ENCODE assay signal across 1 cellular context in the genomic region with DNA sequence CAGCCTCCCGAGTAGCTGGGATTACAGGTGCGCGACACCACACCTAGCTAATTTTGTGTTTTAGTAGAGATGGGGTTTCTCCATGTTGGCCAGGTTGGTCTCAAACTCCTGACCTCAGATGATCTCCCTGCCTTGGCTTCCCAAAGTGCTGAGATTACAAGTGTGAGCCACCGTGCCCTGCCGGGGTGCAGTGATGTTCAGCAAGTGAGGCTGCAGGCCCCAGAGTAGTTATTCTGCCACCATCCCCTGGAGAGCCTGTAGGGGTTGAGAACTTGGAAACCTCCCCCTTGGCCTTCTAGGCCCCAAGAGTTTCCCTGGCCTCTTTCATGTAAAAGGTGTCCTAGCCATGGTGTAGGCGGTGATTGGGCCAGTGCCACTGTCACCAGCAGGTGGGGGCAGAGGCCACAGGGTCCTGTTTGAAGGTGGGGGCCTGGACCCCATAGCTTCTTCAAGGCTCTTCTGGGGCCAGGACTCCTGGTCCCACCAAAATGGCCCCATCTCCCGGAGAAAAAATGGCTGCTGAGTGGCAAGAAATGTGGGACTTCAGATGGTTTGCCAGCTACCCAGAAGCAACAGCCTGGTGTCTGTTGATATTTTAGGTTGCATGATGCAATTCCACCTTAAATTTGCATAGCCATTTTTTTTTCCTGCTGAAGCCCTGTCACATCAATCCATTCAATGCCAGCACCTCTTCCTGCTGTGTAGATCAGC.
A peak's percentile ranks its signal among the peaks of the same experiment; 100 is the strongest.
TF ChIP-seq lines count a peak whose summit lies in the region.

No MANE protein-coding gene starts in this region.

TF ChIP-seq in K562, 482 proteins besides CTCF, POLR2A, EP300 and RAD21:
- TF ChIP-seq MAFK (IDR thresholded peaks at IDR 0.05; ENCODE audit: low read length) (no peak), TAF9B (IDR thresholded peaks at IDR 0.05; ENCODE audit: partially characterized antibody) (no peak), DDX20 (tag; IDR thresholded peaks at IDR 0.05; ENCODE audit: low read depth) (no peak), ETV5 (CRISPR knock-in tag; IDR thresholded peaks at IDR 0.05; ENCODE audit: low read depth) (no peak), ILF3 (IDR thresholded peaks at IDR 0.05; ENCODE audit: borderline replicate concordance) (no peak), SIX5 (IDR thresholded peaks at IDR 0.05; ENCODE audit: borderline replicate concordance in 1 of 2, insufficient read depth in 1 of 2, low read depth in 1 of 2, low read length in 2 of 2) (no peak), KLF6 (CRISPR knock-in tag; IDR thresholded peaks at IDR 0.05; ENCODE audit: borderline replicate concordance) (no peak), EP400 (IDR thresholded peaks at IDR 0.05) (peak; percentile 26), RNF2 (IDR thresholded peaks at IDR 0.05) (no peak), DPF2 (IDR thresholded peaks at IDR 0.05) (no peak), U2AF2 (optimal IDR thresholded peaks at IDR 0.05; ENCODE audit: low read depth, low read length) (no peak), HMG20A (CRISPR knock-in tag; conservative IDR thresholded peaks at IDR 0.05) (no peak), STAG1 (CRISPR knock-in tag; IDR thresholded peaks at IDR 0.05; ENCODE audit: borderline replicate concordance) (no peak), ZNF696 (CRISPR knock-in tag; conservative IDR thresholded peaks at IDR 0.05) (no peak), CXXC5 (CRISPR knock-in tag; IDR thresholded peaks at IDR 0.05) (0 out of 2 replicates have a peak, but pooled peaks have one; percentile 12), CCNT2 (IDR thresholded peaks at IDR 0.05; ENCODE audit: borderline replicate concordance, extremely low read depth, insufficient read length, low read depth, low read length) (no peak), KDM2B (CRISPR knock-in tag; IDR thresholded peaks at IDR 0.05) (no peak), CEBPG (CRISPR knock-in tag; IDR thresholded peaks at IDR 0.05) (peak; percentile 83), CEBPG (tag; conservative IDR thresholded peaks at IDR 0.05 in 1 of 2, IDR thresholded peaks at IDR 0.05 in 1 of 2) (peak; percentile 68 to 86), THRAP3 (IDR thresholded peaks at IDR 0.05; ENCODE audit: borderline replicate concordance) (no peak), OTX1 (CRISPR knock-in tag; IDR thresholded peaks at IDR 0.05) (no peak), ADNP (tag; IDR thresholded peaks at IDR 0.05) (no peak), CBFB (CRISPR knock-in tag; IDR thresholded peaks at IDR 0.05) (no peak), DIDO1 (tag; IDR thresholded peaks at IDR 0.05; ENCODE audit: low read depth) (no peak), ZC3H11A (IDR thresholded peaks at IDR 0.05; ENCODE audit: low read depth, low read length) (no peak), ATF7 (IDR thresholded peaks at IDR 0.05) (peak; percentile 15; the same call in 1 of the 2 replicates), ZNF3 (CRISPR knock-in tag; IDR thresholded peaks at IDR 0.05) (no peak), ZNF232 (CRISPR knock-in tag; IDR thresholded peaks at IDR 0.05) (no peak), ZFPM2 (CRISPR knock-in tag; IDR thresholded peaks at IDR 0.05) (no peak), CEBPB (tag; IDR thresholded peaks at IDR 0.05) (peak; percentile 43), NRF1 (conservative IDR thresholded peaks at IDR 0.05 in 1 of 2, IDR thresholded peaks at IDR 0.05 in 1 of 2) (no peak), ELF2 (CRISPR knock-in tag; IDR thresholded peaks at IDR 0.05) (no peak), ZNF316 (IDR thresholded peaks at IDR 0.05) (no peak), NCOA1 (IDR thresholded peaks at IDR 0.05; ENCODE audit: low read depth) (no peak), SMAD4 (CRISPR knock-in tag; conservative IDR thresholded peaks at IDR 0.05) (no peak)
- TF ChIP-seq, protein P1, sequence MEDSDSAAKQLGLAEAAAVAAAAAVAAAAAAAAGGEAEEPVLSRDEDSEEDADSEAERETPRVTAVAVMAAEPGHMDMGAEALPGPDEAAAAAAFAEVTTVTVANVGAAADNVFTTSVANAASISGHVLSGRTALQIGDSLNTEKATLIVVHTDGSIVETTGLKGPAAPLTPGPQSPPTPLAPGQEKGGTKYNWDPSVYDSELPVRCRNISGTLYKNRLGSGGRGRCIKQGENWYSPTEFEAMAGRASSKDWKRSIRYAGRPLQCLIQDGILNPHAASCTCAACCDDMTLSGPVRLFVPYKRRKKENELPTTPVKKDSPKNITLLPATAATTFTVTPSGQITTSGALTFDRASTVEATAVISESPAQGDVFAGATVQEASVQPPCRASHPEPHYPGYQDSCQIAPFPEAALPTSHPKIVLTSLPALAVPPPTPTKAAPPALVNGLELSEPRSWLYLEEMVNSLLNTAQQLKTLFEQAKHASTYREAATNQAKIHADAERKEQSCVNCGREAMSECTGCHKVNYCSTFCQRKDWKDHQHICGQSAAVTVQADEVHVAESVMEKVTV (CRISPR knock-in tag; IDR thresholded peaks at IDR 0.05), result no peak
- TF ChIP-seq, protein P2, sequence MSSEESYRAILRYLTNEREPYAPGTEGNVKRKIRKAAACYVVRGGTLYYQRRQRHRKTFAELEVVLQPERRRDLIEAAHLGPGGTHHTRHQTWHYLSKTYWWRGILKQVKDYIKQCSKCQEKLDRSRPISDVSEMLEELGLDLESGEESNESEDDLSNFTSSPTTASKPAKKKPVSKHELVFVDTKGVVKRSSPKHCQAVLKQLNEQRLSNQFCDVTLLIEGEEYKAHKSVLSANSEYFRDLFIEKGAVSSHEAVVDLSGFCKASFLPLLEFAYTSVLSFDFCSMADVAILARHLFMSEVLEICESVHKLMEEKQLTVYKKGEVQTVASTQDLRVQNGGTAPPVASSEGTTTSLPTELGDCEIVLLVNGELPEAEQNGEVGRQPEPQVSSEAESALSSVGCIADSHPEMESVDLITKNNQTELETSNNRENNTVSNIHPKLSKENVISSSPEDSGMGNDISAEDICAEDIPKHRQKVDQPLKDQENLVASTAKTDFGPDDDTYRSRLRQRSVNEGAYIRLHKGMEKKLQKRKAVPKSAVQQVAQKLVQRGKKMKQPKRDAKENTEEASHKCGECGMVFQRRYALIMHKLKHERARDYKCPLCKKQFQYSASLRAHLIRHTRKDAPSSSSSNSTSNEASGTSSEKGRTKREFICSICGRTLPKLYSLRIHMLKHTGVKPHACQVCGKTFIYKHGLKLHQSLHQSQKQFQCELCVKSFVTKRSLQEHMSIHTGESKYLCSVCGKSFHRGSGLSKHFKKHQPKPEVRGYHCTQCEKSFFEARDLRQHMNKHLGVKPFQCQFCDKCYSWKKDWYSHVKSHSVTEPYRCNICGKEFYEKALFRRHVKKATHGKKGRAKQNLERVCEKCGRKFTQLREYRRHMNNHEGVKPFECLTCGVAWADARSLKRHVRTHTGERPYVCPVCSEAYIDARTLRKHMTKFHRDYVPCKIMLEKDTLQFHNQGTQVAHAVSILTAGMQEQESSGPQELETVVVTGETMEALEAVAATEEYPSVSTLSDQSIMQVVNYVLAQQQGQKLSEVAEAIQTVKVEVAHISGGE (CRISPR knock-in tag; IDR thresholded peaks at IDR 0.05), result no peak
- TF ChIP-seq, protein P3, sequence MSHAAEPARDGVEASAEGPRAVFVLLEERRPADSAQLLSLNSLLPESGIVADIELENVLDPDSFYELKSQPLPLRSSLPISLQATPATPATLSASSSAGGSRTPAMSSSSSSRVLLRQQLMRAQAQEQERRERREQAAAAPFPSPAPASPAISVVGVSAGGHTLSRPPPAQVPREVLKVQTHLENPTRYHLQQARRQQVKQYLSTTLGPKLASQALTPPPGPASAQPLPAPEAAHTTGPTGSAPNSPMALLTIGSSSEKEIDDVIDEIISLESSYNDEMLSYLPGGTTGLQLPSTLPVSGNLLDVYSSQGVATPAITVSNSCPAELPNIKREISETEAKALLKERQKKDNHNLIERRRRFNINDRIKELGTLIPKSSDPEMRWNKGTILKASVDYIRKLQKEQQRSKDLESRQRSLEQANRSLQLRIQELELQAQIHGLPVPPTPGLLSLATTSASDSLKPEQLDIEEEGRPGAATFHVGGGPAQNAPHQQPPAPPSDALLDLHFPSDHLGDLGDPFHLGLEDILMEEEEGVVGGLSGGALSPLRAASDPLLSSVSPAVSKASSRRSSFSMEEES (CRISPR knock-in tag; IDR thresholded peaks at IDR 0.05), result no peak
- TF ChIP-seq, protein P4, sequence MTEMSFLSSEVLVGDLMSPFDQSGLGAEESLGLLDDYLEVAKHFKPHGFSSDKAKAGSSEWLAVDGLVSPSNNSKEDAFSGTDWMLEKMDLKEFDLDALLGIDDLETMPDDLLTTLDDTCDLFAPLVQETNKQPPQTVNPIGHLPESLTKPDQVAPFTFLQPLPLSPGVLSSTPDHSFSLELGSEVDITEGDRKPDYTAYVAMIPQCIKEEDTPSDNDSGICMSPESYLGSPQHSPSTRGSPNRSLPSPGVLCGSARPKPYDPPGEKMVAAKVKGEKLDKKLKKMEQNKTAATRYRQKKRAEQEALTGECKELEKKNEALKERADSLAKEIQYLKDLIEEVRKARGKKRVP (CRISPR knock-in tag; IDR thresholded peaks at IDR 0.05), result 0 out of 2 replicates have a peak, but pooled peaks have one; percentile 43
- TF ChIP-seq, protein P5, sequence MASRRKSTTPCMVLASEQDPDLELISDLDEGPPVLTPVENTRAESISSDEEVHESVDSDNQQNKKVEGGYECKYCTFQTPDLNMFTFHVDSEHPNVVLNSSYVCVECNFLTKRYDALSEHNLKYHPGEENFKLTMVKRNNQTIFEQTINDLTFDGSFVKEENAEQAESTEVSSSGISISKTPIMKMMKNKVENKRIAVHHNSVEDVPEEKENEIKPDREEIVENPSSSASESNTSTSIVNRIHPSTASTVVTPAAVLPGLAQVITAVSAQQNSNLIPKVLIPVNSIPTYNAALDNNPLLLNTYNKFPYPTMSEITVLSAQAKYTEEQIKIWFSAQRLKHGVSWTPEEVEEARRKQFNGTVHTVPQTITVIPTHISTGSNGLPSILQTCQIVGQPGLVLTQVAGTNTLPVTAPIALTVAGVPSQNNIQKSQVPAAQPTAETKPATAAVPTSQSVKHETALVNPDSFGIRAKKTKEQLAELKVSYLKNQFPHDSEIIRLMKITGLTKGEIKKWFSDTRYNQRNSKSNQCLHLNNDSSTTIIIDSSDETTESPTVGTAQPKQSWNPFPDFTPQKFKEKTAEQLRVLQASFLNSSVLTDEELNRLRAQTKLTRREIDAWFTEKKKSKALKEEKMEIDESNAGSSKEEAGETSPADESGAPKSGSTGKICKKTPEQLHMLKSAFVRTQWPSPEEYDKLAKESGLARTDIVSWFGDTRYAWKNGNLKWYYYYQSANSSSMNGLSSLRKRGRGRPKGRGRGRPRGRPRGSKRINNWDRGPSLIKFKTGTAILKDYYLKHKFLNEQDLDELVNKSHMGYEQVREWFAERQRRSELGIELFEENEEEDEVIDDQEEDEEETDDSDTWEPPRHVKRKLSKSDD (conservative IDR thresholded peaks at IDR 0.05; ENCODE audit: low read length), result no peak
- TF ChIP-seq, protein P6, sequence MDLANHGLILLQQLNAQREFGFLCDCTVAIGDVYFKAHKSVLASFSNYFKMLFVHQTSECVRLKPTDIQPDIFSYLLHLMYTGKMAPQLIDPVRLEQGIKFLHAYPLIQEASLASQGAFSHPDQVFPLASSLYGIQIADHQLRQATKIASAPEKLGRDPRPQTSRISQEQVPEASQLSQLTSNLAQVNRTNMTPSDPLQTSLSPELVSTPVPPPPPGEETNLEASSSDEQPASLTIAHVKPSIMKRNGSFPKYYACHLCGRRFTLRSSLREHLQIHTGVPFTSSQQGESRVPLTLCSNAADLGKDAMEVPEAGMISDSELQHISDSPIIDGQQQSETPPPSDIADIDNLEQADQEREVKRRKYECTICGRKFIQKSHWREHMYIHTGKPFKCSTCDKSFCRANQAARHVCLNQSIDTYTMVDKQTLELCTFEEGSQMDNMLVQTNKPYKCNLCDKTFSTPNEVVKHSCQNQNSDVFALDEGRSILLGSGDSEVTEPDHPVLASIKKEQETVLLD (IDR thresholded peaks at IDR 0.05), result no peak
- TF ChIP-seq, protein P7, sequence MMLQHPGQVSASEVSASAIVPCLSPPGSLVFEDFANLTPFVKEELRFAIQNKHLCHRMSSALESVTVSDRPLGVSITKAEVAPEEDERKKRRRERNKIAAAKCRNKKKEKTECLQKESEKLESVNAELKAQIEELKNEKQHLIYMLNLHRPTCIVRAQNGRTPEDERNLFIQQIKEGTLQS (IDR thresholded peaks at IDR 0.05), result peak; percentile 78
- TF ChIP-seq, protein P7 (CRISPR knock-in tag; conservative IDR thresholded peaks at IDR 0.05), result no peak
- TF ChIP-seq, protein P8, sequence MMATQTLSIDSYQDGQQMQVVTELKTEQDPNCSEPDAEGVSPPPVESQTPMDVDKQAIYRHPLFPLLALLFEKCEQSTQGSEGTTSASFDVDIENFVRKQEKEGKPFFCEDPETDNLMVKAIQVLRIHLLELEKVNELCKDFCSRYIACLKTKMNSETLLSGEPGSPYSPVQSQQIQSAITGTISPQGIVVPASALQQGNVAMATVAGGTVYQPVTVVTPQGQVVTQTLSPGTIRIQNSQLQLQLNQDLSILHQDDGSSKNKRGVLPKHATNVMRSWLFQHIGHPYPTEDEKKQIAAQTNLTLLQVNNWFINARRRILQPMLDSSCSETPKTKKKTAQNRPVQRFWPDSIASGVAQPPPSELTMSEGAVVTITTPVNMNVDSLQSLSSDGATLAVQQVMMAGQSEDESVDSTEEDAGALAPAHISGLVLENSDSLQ (IDR thresholded peaks at IDR 0.05), result peak; percentile 39; the same call in 1 of the 2 replicates
